Comparison of ENCODE assay signal across 8 cellular contexts in genomic region chr10:84138478-84139125, GRCh38. TPM values are rescaled to one million over a fixed set of nuclear protein-coding genes. Genes with fewer than 3 reads are reported as not detected.
DNase-seq lines count a peak whose midpoint lies in the region; ATAC-seq and TF ChIP-seq lines count a peak whose summit lies in the region.

No MANE protein-coding gene starts in this region.

- H3K4me1 ChIP-seq in SJSA1 (replicated peaks) (peaks cover 12% of the 10 kb centered on the region), adrenal gland (replicated peaks in 1 of 2) (peaks cover 9 to 17% of the 10 kb centered on the region in 2 donors)

- DNase-seq in NCI-H82 (lab: John Stamatoyannopoulos, UW): peak; percentile 55
- DNase-seq in NCI-H82 treated with DMSO at 0.1 percent for 48 hours (lab: John Stamatoyannopoulos, UW; ENCODE audit: unreplicated experiment): no peak
- DNase-seq in SJSA1 (ENCODE audit: low read depth in 1 of 2, low spot score in 2 of 2): peak in 1 of 2 experiments; percentile 50
- DNase-seq in adrenal gland: peak; percentile 15 to 71 (median 32)
- peak; percentile 68 for DNase-seq in iris pigment epithelial cell (ENCODE audit: low read depth)
- DNase-seq in stimulated activated CD4-positive, alpha-beta T cell treated with anti-CD3 and anti-CD28 coated beads, Interleukin-4, amount 100 ng/mL, for 4 hours: peak; percentile 57 to 70
- no peak for DNase-seq in NCI-H1694 (lab: John Stamatoyannopoulos, UW)

- no peaks in the 10 kb centered on the region for H3K27me3 ChIP-seq in SJSA1 (replicated peaks)
- H3K27me3 ChIP-seq in adrenal gland: no peaks in the 10 kb centered on the region

- peak overlapping the region; percentile 92 for H3K27ac ChIP-seq in SJSA1
- H3K27ac ChIP-seq in adrenal gland: peak overlapping the region in 4 of 5 donors; percentile 39 to 99 (median 98)

- ATAC-seq in HG02885 (IDR thresholded peaks at IDR 0.05; ENCODE audit: poor library complexity, unreplicated experiment): no peak

- intact Hi-C loops in adrenal gland (cut with DNase I): no loop called here

- peak in 1 of 2 donors; percentile 11 for TF ChIP-seq POLR2A in adrenal gland (IDR thresholded peaks at IDR 0.05)

- H3K36me3 ChIP-seq in SJSA1 (peaks cover 35% of the 10 kb centered on the region), adrenal gland (replicated peaks in 1 of 2) (peaks cover 0 to 16% of the 10 kb centered on the region in 2 donors)

- no peak for TF ChIP-seq CTCF in adrenal gland (IDR thresholded peaks at IDR 0.05)

- no peaks in the 10 kb centered on the region for H3K9me3 ChIP-seq in SJSA1 (replicated peaks)
- no peaks in the 10 kb centered on the region for H3K9me3 ChIP-seq in adrenal gland (replicated peaks in 1 of 3)

- WGBS in adrenal gland, 4 donors: 65 to 74% (median 71%) methylated on average over 20 of the region's 20 CpGs

- H3K4me3 ChIP-seq in SJSA1: peak overlapping the region; percentile 93
- peak overlapping the region in 3 of 4 donors; percentile 85 to 99 (median 87) for H3K4me3 ChIP-seq in adrenal gland

RNA-seq across cellular contexts. Expression of gene GHITM, which starts 0.7 kb away (rescaled TPM):
- 221 and 295 TPM in 2 replicates for total RNA-seq in SJSA1 (2014; rRNA removed; shearing (Covaris generic))
- 100 to 1,000 TPM; 195 to 327 (median 266) TPM for total RNA-seq in adrenal gland
- polyA plus RNA-seq in adrenal gland: 100 to 1,000 TPM in 1 of 3 donors, 10 to 100 TPM in 2; 77.3 to 492 (median 96.0) TPM

RNA-seq across cellular contexts. Expression of gene GPR15LG, which starts 35.0 kb away (rescaled TPM):
- not detected in 2 replicates for total RNA-seq in SJSA1 (2014; rRNA removed; shearing (Covaris generic))
- total RNA-seq in adrenal gland: under 1 TPM in 1 of 8 donors, not detected in 7; 0.25 TPM
- polyA plus RNA-seq in adrenal gland: not detected

RNA-seq across cellular contexts. Expression of gene CDHR1, which starts 55.7 kb away (rescaled TPM):
- 0.03 TPM in 1 of 2 replicates, not detected in the other for total RNA-seq in SJSA1 (2014; rRNA removed; shearing (Covaris generic))
- 1 to 10 TPM in 1 of 8 donors, under 1 TPM in 7; 0.09 to 2.8 (median 0.32) TPM for total RNA-seq in adrenal gland
- 1 to 10 TPM; 1.4 to 7.7 (median 6.0) TPM for polyA plus RNA-seq in adrenal gland

Comparison
In these comparisons a context has a peak if more than half of its experiments do, and no peak if none do; other contexts are left out.
1. DNase-seq: peak in NCI-H82 (single experiment), adrenal gland (7 of 7), iris pigment epithelial cell (single experiment) and stimulated activated CD4-positive, alpha-beta T cell treated with anti-CD3 and anti-CD28 coated beads, Interleukin-4, amount 100 ng/mL, for 4 hours (2 of 2); none in NCI-H82 treated with DMSO at 0.1 percent for 48 hours (single experiment) and NCI-H1694 (single experiment).